Comparison of ENCODE assay signal across 1 cellular context in the genomic region with DNA sequence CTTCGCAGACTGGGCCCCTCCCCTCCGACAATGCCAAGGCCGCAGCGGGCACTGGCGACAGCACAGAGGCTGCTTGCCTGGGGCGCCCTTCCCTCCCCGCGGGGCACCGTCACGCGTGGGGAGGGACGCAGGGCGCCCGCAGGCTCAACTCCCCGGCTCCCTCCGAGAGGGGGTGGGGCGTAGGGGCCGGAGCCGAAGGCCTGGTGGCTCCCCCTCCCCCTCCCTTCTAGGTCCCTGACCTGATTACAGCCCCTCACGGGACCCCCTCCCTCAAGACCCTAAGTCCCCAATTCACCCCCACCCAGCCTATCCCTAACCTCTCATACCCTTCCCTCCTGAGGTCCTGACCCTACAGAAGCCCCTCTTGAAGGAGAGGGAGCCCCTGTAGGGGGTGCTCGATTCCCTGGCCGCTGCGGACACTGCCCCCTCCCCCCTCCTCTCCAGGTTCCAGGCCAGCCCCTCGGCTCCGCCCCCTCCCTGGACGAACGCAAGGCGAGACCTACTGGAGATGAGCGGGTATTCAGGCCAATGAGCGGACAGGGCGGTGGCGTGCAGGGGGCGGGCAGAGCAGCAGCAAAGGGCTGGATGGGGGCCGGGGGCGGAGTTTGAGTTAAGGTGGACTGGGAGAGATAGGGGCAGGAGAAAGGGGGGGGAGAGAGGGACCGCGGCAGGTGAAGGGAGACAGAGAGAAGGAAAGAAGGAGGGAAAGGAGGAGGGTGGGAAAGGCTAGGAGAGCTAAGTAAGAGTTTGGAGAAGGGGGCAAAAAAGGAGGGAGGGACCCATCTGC.
TF ChIP-seq lines count a peak whose summit lies in the region.

No MANE protein-coding gene starts in this region.

TF ChIP-seq in GM12878, 131 proteins besides CTCF, POLR2A, EP300 and RAD21 (continued from another document and continues in another):
- TF ChIP-seq, protein P1, sequence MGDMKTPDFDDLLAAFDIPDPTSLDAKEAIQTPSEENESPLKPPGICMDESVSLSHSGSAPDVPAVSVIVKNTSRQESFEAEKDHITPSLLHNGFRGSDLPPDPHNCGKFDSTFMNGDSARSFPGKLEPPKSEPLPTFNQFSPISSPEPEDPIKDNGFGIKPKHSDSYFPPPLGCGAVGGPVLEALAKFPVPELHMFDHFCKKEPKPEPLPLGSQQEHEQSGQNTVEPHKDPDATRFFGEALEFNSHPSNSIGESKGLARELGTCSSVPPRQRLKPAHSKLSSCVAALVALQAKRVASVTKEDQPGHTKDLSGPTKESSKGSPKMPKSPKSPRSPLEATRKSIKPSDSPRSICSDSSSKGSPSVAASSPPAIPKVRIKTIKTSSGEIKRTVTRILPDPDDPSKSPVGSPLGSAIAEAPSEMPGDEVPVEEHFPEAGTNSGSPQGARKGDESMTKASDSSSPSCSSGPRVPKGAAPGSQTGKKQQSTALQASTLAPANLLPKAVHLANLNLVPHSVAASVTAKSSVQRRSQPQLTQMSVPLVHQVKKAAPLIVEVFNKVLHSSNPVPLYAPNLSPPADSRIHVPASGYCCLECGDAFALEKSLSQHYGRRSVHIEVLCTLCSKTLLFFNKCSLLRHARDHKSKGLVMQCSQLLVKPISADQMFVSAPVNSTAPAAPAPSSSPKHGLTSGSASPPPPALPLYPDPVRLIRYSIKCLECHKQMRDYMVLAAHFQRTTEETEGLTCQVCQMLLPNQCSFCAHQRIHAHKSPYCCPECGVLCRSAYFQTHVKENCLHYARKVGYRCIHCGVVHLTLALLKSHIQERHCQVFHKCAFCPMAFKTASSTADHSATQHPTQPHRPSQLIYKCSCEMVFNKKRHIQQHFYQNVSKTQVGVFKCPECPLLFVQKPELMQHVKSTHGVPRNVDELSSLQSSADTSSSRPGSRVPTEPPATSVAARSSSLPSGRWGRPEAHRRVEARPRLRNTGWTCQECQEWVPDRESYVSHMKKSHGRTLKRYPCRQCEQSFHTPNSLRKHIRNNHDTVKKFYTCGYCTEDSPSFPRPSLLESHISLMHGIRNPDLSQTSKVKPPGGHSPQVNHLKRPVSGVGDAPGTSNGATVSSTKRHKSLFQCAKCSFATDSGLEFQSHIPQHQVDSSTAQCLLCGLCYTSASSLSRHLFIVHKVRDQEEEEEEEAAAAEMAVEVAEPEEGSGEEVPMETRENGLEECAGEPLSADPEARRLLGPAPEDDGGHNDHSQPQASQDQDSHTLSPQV (IDR thresholded peaks at IDR 0.05): no peak
- TF ChIP-seq, protein P2, sequence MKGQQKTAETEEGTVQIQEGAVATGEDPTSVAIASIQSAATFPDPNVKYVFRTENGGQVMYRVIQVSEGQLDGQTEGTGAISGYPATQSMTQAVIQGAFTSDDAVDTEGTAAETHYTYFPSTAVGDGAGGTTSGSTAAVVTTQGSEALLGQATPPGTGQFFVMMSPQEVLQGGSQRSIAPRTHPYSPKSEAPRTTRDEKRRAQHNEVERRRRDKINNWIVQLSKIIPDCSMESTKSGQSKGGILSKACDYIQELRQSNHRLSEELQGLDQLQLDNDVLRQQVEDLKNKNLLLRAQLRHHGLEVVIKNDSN (IDR thresholded peaks at IDR 0.05; ENCODE audit: borderline replicate concordance, extremely low read length, insufficient read depth, low read depth, low read length): no peak
- TF ChIP-seq TARDBP (IDR thresholded peaks at IDR 0.05; ENCODE audit: borderline replicate concordance) (no peak), ZNF384 (IDR thresholded peaks at IDR 0.05; ENCODE audit: borderline replicate concordance, low read depth, low read length) (no peak), YBX1 (IDR thresholded peaks at IDR 0.05) (no peak), ZNF622 (IDR thresholded peaks at IDR 0.05) (no peak), DPF2 (IDR thresholded peaks at IDR 0.05) (0 out of 2 replicates have a peak, but pooled peaks have one; percentile 15), BRCA1 (IDR thresholded peaks at IDR 0.05; ENCODE audit: low read depth, low read length) (no peak), CHD4 (IDR thresholded peaks at IDR 0.05) (0 out of 2 replicates have a peak, but pooled peaks have one; percentile 43), HDAC2 (IDR thresholded peaks at IDR 0.05) (no peak), EZH2 (IDR thresholded peaks at IDR 0.05; ENCODE audit: borderline replicate concordance, control insufficient read depth, low read depth, low read length) (no peak), SRF (IDR thresholded peaks at IDR 0.05; ENCODE audit: low read depth in 2 of 2, low read length in 2 of 2) (no peak), IKZF2 (IDR thresholded peaks at IDR 0.05) (no peak; a peak in 2 of 4 replicates), ZNF24 (IDR thresholded peaks at IDR 0.05) (no peak), CHD2 (IDR thresholded peaks at IDR 0.05; ENCODE audit: borderline replicate concordance, low read depth, low read length) (peak; percentile 87), KAT2A (conservative IDR thresholded peaks at IDR 0.05; ENCODE audit: control insufficient read depth, low read depth, low read length) (no peak), RFX5 (IDR thresholded peaks at IDR 0.05; ENCODE audit: low read depth, low read length) (no peak), SMC3 (IDR thresholded peaks at IDR 0.05; ENCODE audit: borderline replicate concordance, low read length) (no peak), ZZZ3 (IDR thresholded peaks at IDR 0.05; ENCODE audit: control insufficient read depth, insufficient read length, low read depth) (no peak), HCFC1 (IDR thresholded peaks at IDR 0.05; ENCODE audit: low read length) (peak; percentile 36; the same call in 1 of the 2 replicates), MYC (IDR thresholded peaks at IDR 0.05; ENCODE audit: insufficient read depth, insufficient read length, insufficient replicate concordance, low read length, severe bottlenecking) (no peak), TCF7 (IDR thresholded peaks at IDR 0.05; ENCODE audit: borderline replicate concordance) (no peak), SMAD5 (IDR thresholded peaks at IDR 0.05; ENCODE audit: low read depth) (no peak), CEBPB (IDR thresholded peaks at IDR 0.05; ENCODE audit: borderline replicate concordance in 1 of 2, low read depth in 2 of 2, low read length in 2 of 2) (0 out of 4 replicates have a peak, but pooled peaks of 1 of the 2 experiments have one; percentile 27), NFYA (IDR thresholded peaks at IDR 0.05; ENCODE audit: borderline replicate concordance, low read depth, low read length) (no peak), TAF1 (IDR thresholded peaks at IDR 0.05; ENCODE audit: borderline replicate concordance, low read depth, low read length) (peak; percentile 50; the same call in 1 of the 2 replicates), CBX5 (IDR thresholded peaks at IDR 0.05; ENCODE audit: low read depth) (no peak), SPI1 (IDR thresholded peaks at IDR 0.05; ENCODE audit: borderline replicate concordance, insufficient read depth, low read depth, low read length) (no peak), PAX5 (IDR thresholded peaks at IDR 0.05; ENCODE audit: borderline replicate concordance, low read depth, low read length) (no peak), EED (IDR thresholded peaks at IDR 0.05; ENCODE audit: low read depth) (no peak), RB1 (IDR thresholded peaks at IDR 0.05; ENCODE audit: borderline replicate concordance) (no peak), SREBF1 (IDR thresholded peaks at IDR 0.05; ENCODE audit: low read length) (no peak), BCL11A (IDR thresholded peaks at IDR 0.05; ENCODE audit: low read depth, low read length) (no peak), POLR2AphosphoS2 (IDR thresholded peaks at IDR 0.05; ENCODE audit: low read depth, low read length) (no peak), IKZF1 (conservative IDR thresholded peaks at IDR 0.05) (peak; percentile 25), ZNF217 (IDR thresholded peaks at IDR 0.05) (no peak), SUPT20H (IDR thresholded peaks at IDR 0.05; ENCODE audit: borderline replicate concordance, control insufficient read depth, low read depth, low read length) (no peak), NBN (IDR thresholded peaks at IDR 0.05) (peak; percentile 91), ZNF274 (IDR thresholded peaks at IDR 0.05; ENCODE audit: insufficient read depth, insufficient read length) (no peak), SUZ12 (IDR thresholded peaks at IDR 0.05; ENCODE audit: unreplicated experiment) (no peak), SIX5 (IDR thresholded peaks at IDR 0.05; ENCODE audit: low read depth, low read length, severe bottlenecking) (peak; percentile 26)
- TF ChIP-seq, protein P3, sequence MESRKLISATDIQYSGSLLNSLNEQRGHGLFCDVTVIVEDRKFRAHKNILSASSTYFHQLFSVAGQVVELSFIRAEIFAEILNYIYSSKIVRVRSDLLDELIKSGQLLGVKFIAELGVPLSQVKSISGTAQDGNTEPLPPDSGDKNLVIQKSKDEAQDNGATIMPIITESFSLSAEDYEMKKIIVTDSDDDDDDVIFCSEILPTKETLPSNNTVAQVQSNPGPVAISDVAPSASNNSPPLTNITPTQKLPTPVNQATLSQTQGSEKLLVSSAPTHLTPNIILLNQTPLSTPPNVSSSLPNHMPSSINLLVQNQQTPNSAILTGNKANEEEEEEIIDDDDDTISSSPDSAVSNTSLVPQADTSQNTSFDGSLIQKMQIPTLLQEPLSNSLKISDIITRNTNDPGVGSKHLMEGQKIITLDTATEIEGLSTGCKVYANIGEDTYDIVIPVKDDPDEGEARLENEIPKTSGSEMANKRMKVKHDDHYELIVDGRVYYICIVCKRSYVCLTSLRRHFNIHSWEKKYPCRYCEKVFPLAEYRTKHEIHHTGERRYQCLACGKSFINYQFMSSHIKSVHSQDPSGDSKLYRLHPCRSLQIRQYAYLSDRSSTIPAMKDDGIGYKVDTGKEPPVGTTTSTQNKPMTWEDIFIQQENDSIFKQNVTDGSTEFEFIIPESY (IDR thresholded peaks at IDR 0.05): no peak
- TF ChIP-seq, protein P4, sequence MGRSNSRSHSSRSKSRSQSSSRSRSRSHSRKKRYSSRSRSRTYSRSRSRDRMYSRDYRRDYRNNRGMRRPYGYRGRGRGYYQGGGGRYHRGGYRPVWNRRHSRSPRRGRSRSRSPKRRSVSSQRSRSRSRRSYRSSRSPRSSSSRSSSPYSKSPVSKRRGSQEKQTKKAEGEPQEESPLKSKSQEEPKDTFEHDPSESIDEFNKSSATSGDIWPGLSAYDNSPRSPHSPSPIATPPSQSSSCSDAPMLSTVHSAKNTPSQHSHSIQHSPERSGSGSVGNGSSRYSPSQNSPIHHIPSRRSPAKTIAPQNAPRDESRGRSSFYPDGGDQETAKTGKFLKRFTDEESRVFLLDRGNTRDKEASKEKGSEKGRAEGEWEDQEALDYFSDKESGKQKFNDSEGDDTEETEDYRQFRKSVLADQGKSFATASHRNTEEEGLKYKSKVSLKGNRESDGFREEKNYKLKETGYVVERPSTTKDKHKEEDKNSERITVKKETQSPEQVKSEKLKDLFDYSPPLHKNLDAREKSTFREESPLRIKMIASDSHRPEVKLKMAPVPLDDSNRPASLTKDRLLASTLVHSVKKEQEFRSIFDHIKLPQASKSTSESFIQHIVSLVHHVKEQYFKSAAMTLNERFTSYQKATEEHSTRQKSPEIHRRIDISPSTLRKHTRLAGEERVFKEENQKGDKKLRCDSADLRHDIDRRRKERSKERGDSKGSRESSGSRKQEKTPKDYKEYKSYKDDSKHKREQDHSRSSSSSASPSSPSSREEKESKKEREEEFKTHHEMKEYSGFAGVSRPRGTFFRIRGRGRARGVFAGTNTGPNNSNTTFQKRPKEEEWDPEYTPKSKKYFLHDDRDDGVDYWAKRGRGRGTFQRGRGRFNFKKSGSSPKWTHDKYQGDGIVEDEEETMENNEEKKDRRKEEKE (IDR thresholded peaks at IDR 0.05): no peak
- TF ChIP-seq, protein P5, sequence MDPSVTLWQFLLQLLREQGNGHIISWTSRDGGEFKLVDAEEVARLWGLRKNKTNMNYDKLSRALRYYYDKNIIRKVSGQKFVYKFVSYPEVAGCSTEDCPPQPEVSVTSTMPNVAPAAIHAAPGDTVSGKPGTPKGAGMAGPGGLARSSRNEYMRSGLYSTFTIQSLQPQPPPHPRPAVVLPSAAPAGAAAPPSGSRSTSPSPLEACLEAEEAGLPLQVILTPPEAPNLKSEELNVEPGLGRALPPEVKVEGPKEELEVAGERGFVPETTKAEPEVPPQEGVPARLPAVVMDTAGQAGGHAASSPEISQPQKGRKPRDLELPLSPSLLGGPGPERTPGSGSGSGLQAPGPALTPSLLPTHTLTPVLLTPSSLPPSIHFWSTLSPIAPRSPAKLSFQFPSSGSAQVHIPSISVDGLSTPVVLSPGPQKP (IDR thresholded peaks at IDR 0.05; ENCODE audit: low read depth, low read length): no peak
- TF ChIP-seq, protein P6, sequence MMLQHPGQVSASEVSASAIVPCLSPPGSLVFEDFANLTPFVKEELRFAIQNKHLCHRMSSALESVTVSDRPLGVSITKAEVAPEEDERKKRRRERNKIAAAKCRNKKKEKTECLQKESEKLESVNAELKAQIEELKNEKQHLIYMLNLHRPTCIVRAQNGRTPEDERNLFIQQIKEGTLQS (IDR thresholded peaks at IDR 0.05; ENCODE audit: borderline replicate concordance, extremely low read depth, low read depth, low read length): no peak
- TF ChIP-seq, protein P7, sequence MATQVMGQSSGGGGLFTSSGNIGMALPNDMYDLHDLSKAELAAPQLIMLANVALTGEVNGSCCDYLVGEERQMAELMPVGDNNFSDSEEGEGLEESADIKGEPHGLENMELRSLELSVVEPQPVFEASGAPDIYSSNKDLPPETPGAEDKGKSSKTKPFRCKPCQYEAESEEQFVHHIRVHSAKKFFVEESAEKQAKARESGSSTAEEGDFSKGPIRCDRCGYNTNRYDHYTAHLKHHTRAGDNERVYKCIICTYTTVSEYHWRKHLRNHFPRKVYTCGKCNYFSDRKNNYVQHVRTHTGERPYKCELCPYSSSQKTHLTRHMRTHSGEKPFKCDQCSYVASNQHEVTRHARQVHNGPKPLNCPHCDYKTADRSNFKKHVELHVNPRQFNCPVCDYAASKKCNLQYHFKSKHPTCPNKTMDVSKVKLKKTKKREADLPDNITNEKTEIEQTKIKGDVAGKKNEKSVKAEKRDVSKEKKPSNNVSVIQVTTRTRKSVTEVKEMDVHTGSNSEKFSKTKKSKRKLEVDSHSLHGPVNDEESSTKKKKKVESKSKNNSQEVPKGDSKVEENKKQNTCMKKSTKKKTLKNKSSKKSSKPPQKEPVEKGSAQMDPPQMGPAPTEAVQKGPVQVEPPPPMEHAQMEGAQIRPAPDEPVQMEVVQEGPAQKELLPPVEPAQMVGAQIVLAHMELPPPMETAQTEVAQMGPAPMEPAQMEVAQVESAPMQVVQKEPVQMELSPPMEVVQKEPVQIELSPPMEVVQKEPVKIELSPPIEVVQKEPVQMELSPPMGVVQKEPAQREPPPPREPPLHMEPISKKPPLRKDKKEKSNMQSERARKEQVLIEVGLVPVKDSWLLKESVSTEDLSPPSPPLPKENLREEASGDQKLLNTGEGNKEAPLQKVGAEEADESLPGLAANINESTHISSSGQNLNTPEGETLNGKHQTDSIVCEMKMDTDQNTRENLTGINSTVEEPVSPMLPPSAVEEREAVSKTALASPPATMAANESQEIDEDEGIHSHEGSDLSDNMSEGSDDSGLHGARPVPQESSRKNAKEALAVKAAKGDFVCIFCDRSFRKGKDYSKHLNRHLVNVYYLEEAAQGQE (IDR thresholded peaks at IDR 0.05; ENCODE audit: low read depth, low read length): no peak
